Comparison of ENCODE assay signal across 13 cellular contexts in the genomic region with DNA sequence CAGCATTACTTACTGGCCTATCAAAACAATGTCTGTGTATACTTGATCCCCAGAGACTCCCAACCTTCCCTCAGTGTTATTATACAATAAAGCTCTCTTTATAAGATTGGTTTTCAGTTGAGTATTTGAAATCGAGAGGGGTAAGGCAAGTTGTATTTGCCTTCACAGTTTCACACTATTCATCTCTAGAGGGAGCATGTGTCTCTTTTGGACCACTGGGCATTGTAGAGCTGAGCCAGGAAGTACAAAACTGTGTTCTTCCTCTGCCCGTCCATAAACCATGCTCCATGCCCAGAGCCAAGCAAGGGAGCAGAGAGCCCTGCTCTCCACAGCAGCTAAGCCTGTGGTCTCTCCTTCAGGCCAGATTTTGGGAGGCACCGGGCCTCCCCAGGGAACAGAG.
DNase-seq lines count a peak whose midpoint lies in the region; ATAC-seq and TF ChIP-seq lines count a peak whose summit lies in the region.
"Had no signal": no experiment of that assay in that cellular context is flagged by ENCODE, and none has a peak within 500 bp of the region (broad histone marks: within the 10 kb centered on the region; RNA-seq: fewer than 3 reads in every experiment).

No MANE protein-coding gene starts in this region.

- DNase-seq in GM06990 (ENCODE audit: extremely low read depth, insufficient read length) (no peak), IMR-90 (no peak), dermis blood vessel endothelial cell (peak; percentile 49), osteoblast (ENCODE audit: insufficient read length, low spot score, missing footprints) (no peak), cerebellum (ENCODE audit: low spot score) (no peak), immature natural killer cell (no peak)
- DNase-seq: activated naive CD4-positive, alpha-beta T cell treated with anti-CD3 and anti-CD28 coated beads for 36 hours; DND-41; effector CD4-positive, alpha-beta T cell; SHP77 had no signal

- no peak overlapping the region for H2BK5ac ChIP-seq in IMR-90 (ENCODE audit: low read depth, low read length, poor library complexity, severe bottlenecking)

- H3K9me3 ChIP-seq in IMR-90 (ENCODE audit: control insufficient read depth, insufficient read depth, low read length): no peaks in the 10 kb centered on the region
- H3K9me3 ChIP-seq in osteoblast (ENCODE audit: low read depth, low read length): no peaks in the 10 kb centered on the region
- H3K9me3 ChIP-seq: prostate gland had no signal

- H3K4me1 Mint-ChIP-seq in immature natural killer cell: no peaks in the 10 kb centered on the region

- H3K4me3 ChIP-seq in GM06990 (replicated peaks; ENCODE audit: low read depth, low read length): no peak overlapping the region
- no peak overlapping the region for H3K4me3 ChIP-seq in IMR-90 (ENCODE audit: insufficient read depth, low read depth, low read length)
- peak overlapping the region; percentile 36 for H3K4me3 ChIP-seq in osteoblast (ENCODE audit: insufficient read depth, low read length)
- H3K4me3 ChIP-seq: BLaER1, prostate gland had no signal

- peaks cover 4% of the 10 kb centered on the region; the same call in 1 of the 2 replicates for H3K4me1 ChIP-seq in IMR-90 (ENCODE audit: control insufficient read depth, insufficient read depth, low read length)
- peaks cover 44% of the 10 kb centered on the region for H3K4me1 ChIP-seq in osteoblast (ENCODE audit: insufficient read depth, low read length)
- H3K4me1 ChIP-seq: prostate gland had no signal

- H3K18ac ChIP-seq in IMR-90 (ENCODE audit: low read depth, low read length): no peak overlapping the region

- H3K9me3 Mint-ChIP-seq in immature natural killer cell: peaks cover 0 to 15% (median 7%) of the 10 kb centered on the region in 6 donors

- no peak overlapping the region for H3K56ac ChIP-seq in IMR-90 (ENCODE audit: extremely low read depth, insufficient read depth, low read length)

- no peak overlapping the region for H2AK9ac ChIP-seq in IMR-90 (replicated peaks; ENCODE audit: low read depth, low read length, poor library complexity)

- no peaks in the 10 kb centered on the region for H3K79me1 ChIP-seq in IMR-90 (ENCODE audit: low read depth in 1 of 2, low read length in 2 of 2)

- no peak overlapping the region for H2BK15ac ChIP-seq in IMR-90 (ENCODE audit: low read depth, low read length)

- H3K27me3 ChIP-seq in GM06990 (replicated peaks; ENCODE audit: control insufficient read depth, insufficient read depth, low read length) (no peaks in the 10 kb centered on the region), IMR-90 (ENCODE audit: control insufficient read depth, insufficient read depth, low read length) (no peaks in the 10 kb centered on the region), osteoblast (ENCODE audit: insufficient read depth, low read length) (no peaks in the 10 kb centered on the region)
- H3K27me3 ChIP-seq: BLaER1 had no signal

- TF ChIP-seq RAD21 in IMR-90 (IDR thresholded peaks at IDR 0.05; ENCODE audit: low read length): no peak

- H3K4me3 Mint-ChIP-seq in immature natural killer cell: no peak overlapping the region
- H3K4me3 Mint-ChIP-seq: activated naive CD4-positive, alpha-beta T cell treated with anti-CD3 and anti-CD28 coated beads for 36 hours had no signal

- POLR2A ChIA-PET in IMR-90 (lab: Charles Lee; ENCODE audit: unreplicated experiment): no interaction called here

- no peak overlapping the region; the same call in 1 of the 2 replicates for H2BK120ac ChIP-seq in IMR-90 (ENCODE audit: low read depth, low read length)

- BruUV-seq in IMR-90 (replicated peaks; lab: Mats Ljungman, UMichigan): no TSS peak

- H2AFZ ChIP-seq in IMR-90 (replicated peaks; ENCODE audit: low read length, poor library complexity) (peak overlapping the region; percentile 26), osteoblast (ENCODE audit: low read length) (peak overlapping the region; percentile 80)

- in situ Hi-C loops in IMR-90 (cut with MboI; ENCODE audit: low sequenced_read_pairs): no loop called here

- H3K9ac ChIP-seq in IMR-90 (ENCODE audit: low read depth, low read length): no peak overlapping the region
- H3K9ac ChIP-seq: BLaER1 had no signal

- H3K36me3 ChIP-seq in GM06990 (ENCODE audit: control insufficient read depth, insufficient read depth, low read length) (no peaks in the 10 kb centered on the region), IMR-90 (ENCODE audit: control insufficient read depth, insufficient read depth, low read length) (no peaks in the 10 kb centered on the region), osteoblast (ENCODE audit: insufficient read depth, low read length) (no peaks in the 10 kb centered on the region)
- H3K36me3 ChIP-seq: BLaER1, prostate gland had no signal

- no peak overlapping the region for H3K23ac ChIP-seq in IMR-90 (ENCODE audit: low read depth, low read length)

- no peak for ATAC-seq in IMR-90 (ENCODE audit: low read depth)
- no peak for ATAC-seq in GM18861 (IDR thresholded peaks at IDR 0.05; ENCODE audit: unreplicated experiment)

- no peaks in the 10 kb centered on the region for H3K79me2 ChIP-seq in osteoblast (ENCODE audit: insufficient read depth, low read length)

- H3K27me3 Mint-ChIP-seq in immature natural killer cell (ENCODE audit: low read depth in 3 of 3): peaks cover 0 to 3% (median 2%) of the 10 kb centered on the region in 3 donors

- intact Hi-C loops in IMR-90 (cut with micrococcal nuclease): no loop called here

- H3K9me1 ChIP-seq in IMR-90 (ENCODE audit: insufficient read depth, low read length): no peaks in the 10 kb centered on the region

- no peak overlapping the region for H3K14ac ChIP-seq in IMR-90 (replicated peaks; ENCODE audit: low read depth, low read length)

- H3K4me2 ChIP-seq in IMR-90 (ENCODE audit: low read depth, low read length) (no peak overlapping the region), osteoblast (ENCODE audit: insufficient read depth, low read length) (peak overlapping the region; percentile 71)
- H3K4me2 ChIP-seq: BLaER1 had no signal

- 100% methylated on average over 1 of the region's 3 CpGs; no CpG with 5 or more reads in 1 of the 2 experiments for WGBS in IMR-90 (ENCODE audit: extremely low coverage in 2 of 2, insufficient read length in 1 of 2), 2 experiments

- TF ChIP-seq CTCF in GM06990 (IDR thresholded peaks at IDR 0.05; ENCODE audit: insufficient read depth, low read length, poor library complexity, severe bottlenecking) (peak; percentile 10), IMR-90 (conservative IDR thresholded peaks at IDR 0.05; ENCODE audit: low read depth, low read length) (no peak), osteoblast (IDR thresholded peaks at IDR 0.05; ENCODE audit: extremely low read depth, low read depth, low read length) (peak; percentile 26)

- CTCF ChIA-PET in IMR-90 (lab: Yijun Ruan, JAX): no interaction called here

- H4K20me1 ChIP-seq in IMR-90 (ENCODE audit: insufficient read depth, low read length) (no peaks in the 10 kb centered on the region), osteoblast (ENCODE audit: insufficient read depth, low read length) (no peaks in the 10 kb centered on the region)
- H4K20me1 ChIP-seq: BLaER1 had no signal

- no peak overlapping the region for H3K4ac ChIP-seq in IMR-90 (ENCODE audit: low read depth, low read length)

- H4K8ac ChIP-seq in IMR-90 (ENCODE audit: low read depth in 2 of 2, low read length in 2 of 2): no peak overlapping the region; a peak in 1 of 4 replicates

- H2BK20ac ChIP-seq in IMR-90 (ENCODE audit: low read depth, low read length): no peak overlapping the region

- H4K91ac ChIP-seq in IMR-90 (ENCODE audit: insufficient read depth, low read depth, low read length): no peak overlapping the region

- H2AK5ac ChIP-seq in IMR-90 (ENCODE audit: low read depth, low read length): no peak overlapping the region

- H4K5ac ChIP-seq in IMR-90 (ENCODE audit: low read depth, low read length): no peak overlapping the region

- no peak for TF ChIP-seq POLR2A in IMR-90 (IDR thresholded peaks at IDR 0.05; ENCODE audit: low read depth, low read length)

- H3K36me3 Mint-ChIP-seq in immature natural killer cell: peaks cover 0 to 4% (median 0%) of the 10 kb centered on the region in 3 donors

- dilution Hi-C loops in IMR-90 (cut with HindIII; ENCODE audit: low sequenced_read_pairs, unreplicated experiment): no loop called here

- no peak overlapping the region for H3K27ac Mint-ChIP-seq in immature natural killer cell
- H3K27ac Mint-ChIP-seq: activated naive CD4-positive, alpha-beta T cell treated with anti-CD3 and anti-CD28 coated beads for 36 hours had no signal

- H3K27ac ChIP-seq in IMR-90 (ENCODE audit: insufficient read depth, low read length) (no peak overlapping the region), osteoblast (ENCODE audit: low read depth, low read length) (peak overlapping the region; percentile 48)
- H3K27ac ChIP-seq: BLaER1, prostate gland had no signal

TF ChIP-seq in IMR-90, 13 proteins besides CTCF, POLR2A, EP300 and RAD21 (continues in another document):
- TF ChIP-seq, protein P1, sequence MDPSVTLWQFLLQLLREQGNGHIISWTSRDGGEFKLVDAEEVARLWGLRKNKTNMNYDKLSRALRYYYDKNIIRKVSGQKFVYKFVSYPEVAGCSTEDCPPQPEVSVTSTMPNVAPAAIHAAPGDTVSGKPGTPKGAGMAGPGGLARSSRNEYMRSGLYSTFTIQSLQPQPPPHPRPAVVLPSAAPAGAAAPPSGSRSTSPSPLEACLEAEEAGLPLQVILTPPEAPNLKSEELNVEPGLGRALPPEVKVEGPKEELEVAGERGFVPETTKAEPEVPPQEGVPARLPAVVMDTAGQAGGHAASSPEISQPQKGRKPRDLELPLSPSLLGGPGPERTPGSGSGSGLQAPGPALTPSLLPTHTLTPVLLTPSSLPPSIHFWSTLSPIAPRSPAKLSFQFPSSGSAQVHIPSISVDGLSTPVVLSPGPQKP (IDR thresholded peaks at IDR 0.05; ENCODE audit: borderline replicate concordance, low read depth, low read length): no peak
- no peak for TF ChIP-seq RCOR1 (IDR thresholded peaks at IDR 0.05; ENCODE audit: insufficient replicate concordance, low read length)
- no peak for TF ChIP-seq NFE2L2 (IDR thresholded peaks at IDR 0.05; ENCODE audit: low read depth, low read length)
- TF ChIP-seq MAZ (IDR thresholded peaks at IDR 0.05; ENCODE audit: borderline replicate concordance, low read depth, low read length): no peak
- TF ChIP-seq FOS (IDR thresholded peaks at IDR 0.05; ENCODE audit: low read depth, low read length): no peak
- TF ChIP-seq RFX5 (IDR thresholded peaks at IDR 0.05; ENCODE audit: low read depth, low read length): no peak
- no peak for TF ChIP-seq MAFK (IDR thresholded peaks at IDR 0.05; ENCODE audit: low read depth, low read length)
- TF ChIP-seq, protein P2, sequence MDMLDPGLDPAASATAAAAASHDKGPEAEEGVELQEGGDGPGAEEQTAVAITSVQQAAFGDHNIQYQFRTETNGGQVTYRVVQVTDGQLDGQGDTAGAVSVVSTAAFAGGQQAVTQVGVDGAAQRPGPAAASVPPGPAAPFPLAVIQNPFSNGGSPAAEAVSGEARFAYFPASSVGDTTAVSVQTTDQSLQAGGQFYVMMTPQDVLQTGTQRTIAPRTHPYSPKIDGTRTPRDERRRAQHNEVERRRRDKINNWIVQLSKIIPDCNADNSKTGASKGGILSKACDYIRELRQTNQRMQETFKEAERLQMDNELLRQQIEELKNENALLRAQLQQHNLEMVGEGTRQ (IDR thresholded peaks at IDR 0.05; ENCODE audit: low read depth, low read length): no peak
- no peak for TF ChIP-seq BHLHE40 (IDR thresholded peaks at IDR 0.05; ENCODE audit: low read depth, low read length)
- TF ChIP-seq CEBPB (IDR thresholded peaks at IDR 0.05; ENCODE audit: low read depth, low read length): no peak
